In genomic region chr1:6419803-6420593, GRCh38 we compare ENCODE assay signal across 9 cellular contexts. TPM values are rescaled to one million over a fixed set of nuclear protein-coding genes. Genes with fewer than 3 reads are reported as not detected.
A peak's percentile ranks its signal among the peaks of the same experiment; 100 is the strongest.
DNase-seq lines count a peak whose midpoint lies in the region; ATAC-seq, FAIRE-seq and TF ChIP-seq lines count a peak whose summit lies in the region.
"Had no signal": no experiment of that assay in that cellular context is flagged by ENCODE, and none has a peak within 500 bp of the region (broad histone marks: within the 10 kb centered on the region; RNA-seq: fewer than 3 reads in every experiment).

Gene HES2, minus strand, starts transcription at chr1:6419919. Its CDS starts 99 bp downstream, at chr1:6419820.

- no peak for TF ChIP-seq RAD21 in HepG2 (CRISPR knock-in tag; IDR thresholded peaks at IDR 0.05)

- TF ChIP-seq EP300 in HepG2 (IDR thresholded peaks at IDR 0.05; ENCODE audit: low read depth in 2 of 2, low read length in 2 of 2) (no peak), HepG2 (CRISPR knock-in tag; IDR thresholded peaks at IDR 0.05; ENCODE audit: borderline replicate concordance) (no peak), upper lobe of left lung (IDR thresholded peaks at IDR 0.05) (no peak)

- CTCF ChIA-PET in HepG2 (lab: Yijun Ruan, JAX; ENCODE audit: low intra/inter-chr PET ratio, low total read pairs), result no interaction called here

- ATAC-seq in Right ventricle myocardium superior (ENCODE audit: poor library complexity) (peak; percentile 40), HepG2 (no peak), upper lobe of left lung (ENCODE audit: low FRiP score in 2 of 2) (peak in 1 of 2 donors; percentile 59), HG02571 (IDR thresholded peaks at IDR 0.05; ENCODE audit: unreplicated experiment) (no peak)

- H3K4me1 ChIP-seq in breast epithelium, result peaks cover 7 to 16% of the 10 kb centered on the region in 2 donors
- peaks cover 34% of the 10 kb centered on the region for H3K4me1 ChIP-seq in HepG2 (ENCODE audit: insufficient read depth, low read length)
- peaks cover 41 to 54% (median 42%) of the 10 kb centered on the region in 4 donors for H3K4me1 ChIP-seq in upper lobe of left lung

- H4K20me1 ChIP-seq in HepG2 (ENCODE audit: insufficient read depth, low read length), result no peaks in the 10 kb centered on the region

- no peak within 1 kb of the TSS for H3K9ac ChIP-seq in HepG2 (ENCODE audit: insufficient read depth, low read depth, low read length)

- peaks cover 17 to 69% of the 10 kb centered on the region in 2 donors for H3K27me3 ChIP-seq in breast epithelium
- H3K27me3 ChIP-seq in HepG2 (ENCODE audit: control insufficient read depth in 1 of 2, insufficient read depth in 2 of 2, low read length in 2 of 2), result peaks cover 26 to 91% of the 10 kb centered on the region in 2 experiments
- H3K27me3 ChIP-seq in upper lobe of left lung, result peaks cover 3 to 64% (median 43%) of the 10 kb centered on the region in 4 donors

- no peak for FAIRE-seq in HepG2 (lab: Jason Lieb, UNC)

- DNase-seq in Right ventricle myocardium superior (no peak), cardiac septum (ENCODE audit: low spot score) (no peak), breast epithelium (ENCODE audit: low spot score in 2 of 2) (no peak), HepG2 (ENCODE audit: low spot score) (no peak), upper lobe of left lung (peak in 1 of 2 donors; percentile 91), DMS153 (lab: John Stamatoyannopoulos, UW) (no peak), NCI-H2196 (lab: John Stamatoyannopoulos, UW; ENCODE audit: unreplicated experiment) (no peak)
- DNase-seq: NCI-H510A treated with DMSO at 0.1 percent for 48 hours had no signal

- POLR2A ChIA-PET in HepG2 (lab: Yijun Ruan, JAX), result no interaction called here

- H3K36me3 ChIP-seq in breast epithelium, result no peaks in the 10 kb centered on the region
- no peaks in the 10 kb centered on the region for H3K36me3 ChIP-seq in HepG2 (replicated peaks in 1 of 2; ENCODE audit: control insufficient read depth in 1 of 2, insufficient read depth in 2 of 2, low read length in 2 of 2)
- H3K36me3 ChIP-seq in upper lobe of left lung, result no peaks in the 10 kb centered on the region

- no TSS peak for BruUV-seq in HepG2 (replicated peaks; lab: Mats Ljungman, UMichigan)

- in situ Hi-C loops in HepG2 (cut with HindIII; ENCODE audit: extremely low pct_ligation_motif_present, low pct_unique_long_range_greater_than_20kb), result loop anchor here (10.0 kb wide), 1 partner anchor 175 kb away; the partner anchor contains the start of gene HES3

- H3K9me3 ChIP-seq in breast epithelium (no peaks in the 10 kb centered on the region), HepG2 (ENCODE audit: low read length) (no peaks in the 10 kb centered on the region), upper lobe of left lung (no peaks in the 10 kb centered on the region)

- H3K4me2 ChIP-seq in HepG2 (ENCODE audit: low read depth, low read length), result peak within 1 kb of the TSS; percentile 62

- WGBS in HepG2 (ENCODE audit: low lambda C conversion rate), result 6% methylated on average over 9 of the region's 72 CpGs
- 1 to 2% methylated on average over 18 to 21 of the region's 72 CpGs for WGBS in upper lobe of left lung, 2 donors

- TF ChIP-seq POLR2A in breast epithelium (IDR thresholded peaks at IDR 0.05) (no peak), HepG2 (IDR thresholded peaks at IDR 0.05; ENCODE audit: insufficient read depth in 1 of 2, low read depth in 2 of 2, low read length in 2 of 2) (no peak), upper lobe of left lung (IDR thresholded peaks at IDR 0.05) (no peak)

- TF ChIP-seq CTCF in breast epithelium (IDR thresholded peaks at IDR 0.05) (no peak), HepG2 (CRISPR knock-in tag; IDR thresholded peaks at IDR 0.05) (no peak), upper lobe of left lung (IDR thresholded peaks at IDR 0.05) (no peak)

- H2AFZ ChIP-seq in HepG2 (ENCODE audit: low read length), result no peak within 1 kb of the TSS

- H3K27ac ChIP-seq in breast epithelium (no peak within 1 kb of the TSS), HepG2 (ENCODE audit: extremely low read length, insufficient read depth, low read length) (no peak within 1 kb of the TSS), upper lobe of left lung (no peak within 1 kb of the TSS)

- H3K79me2 ChIP-seq in HepG2 (ENCODE audit: insufficient read depth, low read length), result no peaks in the 10 kb centered on the region

- H3K4me3 ChIP-seq in breast epithelium (peak within 1 kb of the TSS; percentile 27 to 68 (median 52)), HepG2 (replicated peaks in 1 of 3; ENCODE audit: insufficient read depth in 1 of 3, low read depth in 2 of 3, low read length in 3 of 3) (peak within 1 kb of the TSS in 2 of 3 experiments; percentile 36 to 60; a peak in 3 of 6 replicates), upper lobe of left lung (peak within 1 kb of the TSS in 3 of 4 donors; percentile 34 to 54 (median 49))

- intact Hi-C loops in Right ventricle myocardium superior (cut with DNase I), result no loop called here
- intact Hi-C loops in cardiac septum (cut with DNase I), result no loop called here
- intact Hi-C loops in breast epithelium (cut with DNase I; ENCODE audit: low total_unique reads), result no loop called here
- intact Hi-C loops in HepG2 (cut with micrococcal nuclease; ENCODE audit: unreplicated experiment), result no loop called here

TF ChIP-seq in HepG2, 621 proteins besides CTCF, POLR2A, EP300 and RAD21 (continues in another document):
- TF ChIP-seq REL (CRISPR knock-in tag; conservative IDR thresholded peaks at IDR 0.05), result no peak
- TF ChIP-seq AFF4 (CRISPR knock-in tag; IDR thresholded peaks at IDR 0.05), result no peak
- TF ChIP-seq EZH2 (conservative IDR thresholded peaks at IDR 0.05; ENCODE audit: low read depth, low read length), result peak; percentile 66; the same call in 1 of the 2 replicates
- peak; percentile 71; the same call in 1 of the 2 replicates for TF ChIP-seq MTF2 (CRISPR knock-in tag; IDR thresholded peaks at IDR 0.05; ENCODE audit: borderline replicate concordance)
- TF ChIP-seq MED1 (CRISPR knock-in tag; IDR thresholded peaks at IDR 0.05), result no peak
- TF ChIP-seq ZNF782 (CRISPR knock-in tag; IDR thresholded peaks at IDR 0.05; ENCODE audit: borderline replicate concordance), result no peak
- TF ChIP-seq RBM22 (optimal IDR thresholded peaks at IDR 0.05; ENCODE audit: low read length), result no peak
- no peak for TF ChIP-seq ZNF546 (CRISPR knock-in tag; conservative IDR thresholded peaks at IDR 0.05)

RNA-seq across cellular contexts. Expression of gene HES2, which starts in this region (rescaled TPM):
- not detected for total RNA-seq in Right ventricle myocardium superior
- not detected for total RNA-seq in cardiac septum
- 1 to 10 TPM in 2 of 3 donors, not detected in 1; 3.4 to 3.6 TPM for total RNA-seq in breast epithelium
- 0.10 and 0.11 TPM in 2 replicates for total RNA-seq in HepG2 (2016; rRNA removed; fragmentation: Illumina TruSeq; extraction: Trizol)
- 0.30 TPM in 1 of 2 replicates, not detected in the other for total RNA-seq in HepG2 (2016; cell fraction: cytosol; rRNA removed; fragmentation: Illumina TruSeq; extraction: Trizol; ENCODE audit: low read depth)
- total RNA-seq in HepG2 (2016; cell fraction: insoluble cytoplasmic fraction; rRNA removed; fragmentation: Illumina TruSeq; extraction: Trizol), result 0.11 and 0.13 TPM in 2 replicates
- 0.07 and 0.28 TPM in 2 replicates for total RNA-seq in HepG2 (2016; cell fraction: membrane; rRNA removed; fragmentation: Illumina TruSeq; extraction: Trizol)
- total RNA-seq in HepG2 (2016; cell fraction: nucleus; rRNA removed; fragmentation: Illumina TruSeq; extraction: Trizol), result 0.12 TPM in 1 of 2 replicates, not detected in the other
- polyA plus RNA-seq in HepG2 (2011; rRNA removed), result 0.13 and 0.17 TPM in 2 replicates
- 0.09 and 0.15 TPM in 2 replicates for polyA plus RNA-seq in HepG2 (2011; cell fraction: cytosol; rRNA removed)
- 0.06 and 0.10 TPM in 2 replicates for polyA plus RNA-seq in HepG2 (2011; cell fraction: nucleus; rRNA removed)
- polyA plus RNA-seq in HepG2 (2012), result not detected in 2 replicates
- not detected in 2 replicates for polyA plus RNA-seq in HepG2 (2016; cell fraction: cytosol; fragmentation: Illumina TruSeq; extraction: Trizol; ENCODE audit: low read depth)
- polyA plus RNA-seq in HepG2 (2016; cell fraction: insoluble cytoplasmic fraction; fragmentation: Illumina TruSeq; extraction: Trizol; ENCODE audit: low read depth), result 0.05 TPM in 1 of 2 replicates, not detected in the other
- 0.03 TPM in 1 of 2 replicates, not detected in the other for polyA plus RNA-seq in HepG2 (2016; cell fraction: membrane; fragmentation: Illumina TruSeq; extraction: Trizol; ENCODE audit: low read depth)
- polyA plus RNA-seq in HepG2 (2016; cell fraction: nucleus; fragmentation: Illumina TruSeq; extraction: Trizol; ENCODE audit: insufficient read depth, low read depth), result 0.11 and 0.14 TPM in 2 replicates
- polyA minus RNA-seq in HepG2 (2011; rRNA and poly(A)+ RNA removed; ENCODE audit: low replicate concordance), result 0.02 and 1.8 TPM in 2 replicates
- not detected in 2 replicates for polyA minus RNA-seq in HepG2 (2011; cell fraction: cytosol; rRNA and poly(A)+ RNA removed)
- polyA minus RNA-seq in HepG2 (2011; cell fraction: nucleus; rRNA and poly(A)+ RNA removed), result 0.25 TPM in 1 of 2 replicates, not detected in the other
- total RNA-seq in upper lobe of left lung, result 10 to 100 TPM in 1 of 6 donors, 1 to 10 TPM in 5; 1.8 to 11.4 (median 3.7) TPM

Comparison
In these comparisons a context has a peak if more than half of its experiments do, and no peak if none do; other contexts are left out.
1. Peak in ATAC-seq in Right ventricle myocardium superior; RNA of the gene not detected or under 1 TPM.